In the genomic region with DNA sequence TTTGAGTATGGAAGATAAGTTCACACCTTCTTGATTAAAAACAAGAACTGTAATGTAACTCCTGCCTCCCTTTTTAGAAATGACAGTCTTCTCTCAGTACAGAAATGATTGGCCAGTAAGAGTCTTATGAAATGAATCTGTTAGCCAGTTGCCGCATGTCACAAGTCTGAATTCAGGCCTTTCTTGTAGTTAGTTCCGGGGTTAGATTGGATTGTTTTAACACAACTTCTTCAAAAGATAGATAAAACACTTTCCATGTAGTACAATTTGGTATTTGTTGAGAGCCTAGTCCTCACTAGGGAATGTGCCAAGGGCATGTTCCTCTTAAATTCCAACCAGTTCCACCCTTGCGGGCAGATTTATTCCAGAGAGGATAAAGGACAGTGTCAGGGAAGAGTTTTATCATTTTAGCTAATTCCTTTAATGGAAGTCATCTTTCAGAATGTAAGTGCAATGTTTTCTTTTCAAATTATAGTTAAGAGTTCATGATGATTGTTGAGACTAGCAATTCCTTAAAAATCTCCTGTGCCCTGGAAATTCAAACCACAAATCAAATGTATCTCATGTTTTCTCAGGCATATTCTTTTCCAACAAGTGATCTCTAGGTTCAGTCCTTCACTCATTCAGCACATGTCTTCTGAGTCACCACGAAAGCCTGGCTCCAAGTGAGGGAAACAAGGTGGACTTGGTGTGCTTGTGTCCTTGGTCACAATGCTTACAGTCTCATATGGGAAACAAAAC, we compare ENCODE assay signal across 8 cellular contexts. TPM values are rescaled to one million over a fixed set of nuclear protein-coding genes. Genes with fewer than 3 reads are reported as not detected.
DNase-seq lines count a peak whose midpoint lies in the region; ATAC-seq and TF ChIP-seq lines count a peak whose summit lies in the region.

No MANE protein-coding gene starts in this region.

- H3K27me3 ChIP-seq in GM06990 (replicated peaks; ENCODE audit: control insufficient read depth, insufficient read depth, low read length) (no peaks in the 10 kb centered on the region), esophagus muscularis mucosa (no peaks in the 10 kb centered on the region)

- no peak for TF ChIP-seq POLR2A in esophagus muscularis mucosa (IDR thresholded peaks at IDR 0.05; ENCODE audit: low read depth)

- H3K4me1 ChIP-seq in esophagus muscularis mucosa = peaks cover 27 to 64% (median 59%) of the 10 kb centered on the region in 4 donors

- DNase-seq in GM06990 (ENCODE audit: extremely low read depth, insufficient read length) (peak; percentile 52), esophagus muscularis mucosa (ENCODE audit: extremely low spot score) (no peak), KG1 (lab: John Stamatoyannopoulos, UW) (no peak), NK-92 (lab: John Stamatoyannopoulos, UW; ENCODE audit: unreplicated experiment) (no peak), activated gamma-delta T cell (lab: John Stamatoyannopoulos, UW) (no peak), KBM-7 (no peak)

- intact Hi-C loops in esophagus muscularis mucosa (cut with DNase I) = no loop called here

- H3K36me3 ChIP-seq in GM06990 (ENCODE audit: control insufficient read depth, insufficient read depth, low read length) = no peaks in the 10 kb centered on the region
- no peaks in the 10 kb centered on the region for H3K36me3 ChIP-seq in esophagus muscularis mucosa

- H3K4me3 ChIP-seq in GM06990 (replicated peaks; ENCODE audit: low read depth, low read length) = peak overlapping the region; percentile 40
- H3K4me3 ChIP-seq in esophagus muscularis mucosa = peak overlapping the region in 1 of 4 donors; percentile 99

- H3K27ac ChIP-seq in esophagus muscularis mucosa (replicated peaks in 1 of 4) = peak overlapping the region in 3 of 4 donors; percentile 95 to 99 (median 98)

- WGBS in esophagus muscularis mucosa = 59% methylated on average over 4 of the region's 4 CpGs

- H3K9me3 ChIP-seq in esophagus muscularis mucosa = no peaks in the 10 kb centered on the region

- no peak for TF ChIP-seq EP300 in esophagus muscularis mucosa (IDR thresholded peaks at IDR 0.05)

- in situ Hi-C loops in KBM-7 (cut with MboI; ENCODE audit: low pct_unique_long_range_greater_than_20kb, low sequenced_read_pairs) = no loop called here

- ATAC-seq in GM21390 (IDR thresholded peaks at IDR 0.05; ENCODE audit: unreplicated experiment) (peak; percentile 46), HG03565 (IDR thresholded peaks at IDR 0.05; ENCODE audit: unreplicated experiment) (peak; percentile 58)

- TF ChIP-seq CTCF in GM06990 (IDR thresholded peaks at IDR 0.05; ENCODE audit: insufficient read depth, low read length, poor library complexity, severe bottlenecking) (no peak), esophagus muscularis mucosa (IDR thresholded peaks at IDR 0.05) (no peak)

RNA-seq across cellular contexts. Expression of a gene that starts 4.1 kb away (rescaled TPM):
- total RNA-seq in esophagus muscularis mucosa = 10 to 100 TPM; 24.7 to 42.8 (median 39.0) TPM
